ENCODE assay signal across 12 cellular contexts in genomic region chr5:137022725-137023124, GRCh38.
DNase-seq lines count a peak whose midpoint lies in the region; ATAC-seq, FAIRE-seq and TF ChIP-seq lines count a peak whose summit lies in the region.
"Had no signal": no experiment of that assay in that cellular context is flagged by ENCODE, and none has a peak within 500 bp of the region (broad histone marks: within the 10 kb centered on the region; RNA-seq: fewer than 3 reads in every experiment).

No MANE protein-coding gene starts in this region.

- H3K9ac ChIP-seq in Loucy (ENCODE audit: low read depth, low read length, poor library complexity, severe bottlenecking) (no peak overlapping the region), endothelial cell of umbilical vein (replicated peaks; ENCODE audit: extremely low read depth, insufficient read depth, low read length) (no peak overlapping the region), smooth muscle cell (ENCODE audit: low read depth) (no peak overlapping the region)
- H3K9ac ChIP-seq: BLaER1 treated with 17β-estradiol and CSF1 and Interleukin-3, amounts not matched to agents 10 nM and 100 nM had no signal

- ATAC-seq in left colon (no peak), body of pancreas (no peak)
- ATAC-seq: HepG2 had no signal

- POLR2A ChIA-PET in endothelial cell of umbilical vein (lab: Charles Lee) = no interaction called here

- CTCF ChIA-PET in endothelial cell of umbilical vein (lab: Charles Lee) = interaction anchor here (1.0 to 1.5 kb wide), 3 partner anchors 15 to 52 kb away, joined by 3 to 4 read pairs (median 3); no protein-coding TSS in a partner anchor

- DNase-seq in RPMI7951 (ENCODE audit: low read depth) (peak; percentile 63), endothelial cell of umbilical vein (ENCODE audit: low read depth, low spot score) (peak; percentile 20), smooth muscle cell (lab: John Stamatoyannopoulos, UW; ENCODE audit: unreplicated experiment) (no peak), NAMALWA (ENCODE audit: low spot score) (no peak), left colon (no peak), body of pancreas (no peak)
- DNase-seq: NCI-H1436, NCI-H2081, NCI-H510A treated with DMSO at 0.1 percent for 48 hours had no signal

- WGBS in smooth muscle cell (ENCODE audit: low lambda C conversion rate) = 66% methylated on average over 2 of the region's 2 CpGs
- 49 to 61% methylated on average over 2 of the region's 2 CpGs for WGBS in body of pancreas, 2 donors

- no peak for FAIRE-seq in endothelial cell of umbilical vein (lab: Jason Lieb, UNC)
- FAIRE-seq: HepG2 had no signal

- H3K4me1 ChIP-seq in Loucy (ENCODE audit: insufficient read depth, low read length, poor library complexity, severe bottlenecking) = peaks cover 56% of the 10 kb centered on the region
- H3K4me1 ChIP-seq in endothelial cell of umbilical vein (ENCODE audit: control insufficient read depth, extremely low read depth, insufficient read depth, low read length) = no peaks in the 10 kb centered on the region
- no peaks in the 10 kb centered on the region for H3K4me1 ChIP-seq in smooth muscle cell (ENCODE audit: low read depth)
- H3K4me1 ChIP-seq in body of pancreas = no peaks in the 10 kb centered on the region
- H3K4me1 ChIP-seq: BLaER1 treated with 17β-estradiol and CSF1 and Interleukin-3, amounts not matched to agents 10 nM and 100 nM had no signal

- H3K9me1 ChIP-seq in endothelial cell of umbilical vein (replicated peaks; ENCODE audit: control insufficient read depth, extremely low read depth, insufficient read depth, low read length) = no peaks in the 10 kb centered on the region

- intact Hi-C loops in endothelial cell of umbilical vein (cut with micrococcal nuclease) (no loop called here), left colon (cut with DNase I, micrococcal nuclease) (no loop called here), body of pancreas (cut with DNase I) (no loop called here)

- no peak for TF ChIP-seq POLR2A in endothelial cell of umbilical vein (IDR thresholded peaks at IDR 0.05; ENCODE audit: low read depth, low read length)
- TF ChIP-seq POLR2A in body of pancreas (IDR thresholded peaks at IDR 0.05) = no peak

- TF ChIP-seq CTCF in Loucy (conservative IDR thresholded peaks at IDR 0.05; ENCODE audit: low read length) (no peak), endothelial cell of umbilical vein (IDR thresholded peaks at IDR 0.05; ENCODE audit: extremely low read depth in 1 of 2, insufficient read depth in 1 of 2, low read depth in 1 of 2, low read length in 2 of 2) (no peak), smooth muscle cell (IDR thresholded peaks at IDR 0.05; ENCODE audit: borderline replicate concordance, insufficient read depth, poor library complexity, severe bottlenecking) (no peak), body of pancreas (IDR thresholded peaks at IDR 0.05) (no peak)

- dilution Hi-C loops in endothelial cell of umbilical vein (cut with MboI; ENCODE audit: extremely low pct_ligation_motif_present, low sequenced_read_pairs) = no loop called here

- H3F3A ChIP-seq in Loucy (ENCODE audit: low read depth) (peaks cover 6% of the 10 kb centered on the region; the same call in 1 of the 2 replicates), smooth muscle cell (ENCODE audit: low read depth) (no peaks in the 10 kb centered on the region)

- H3K79me2 ChIP-seq in Loucy (ENCODE audit: insufficient read depth, low read length) (no peaks in the 10 kb centered on the region), endothelial cell of umbilical vein (ENCODE audit: control insufficient read depth, insufficient read depth, low read length) (no peaks in the 10 kb centered on the region), smooth muscle cell (ENCODE audit: low read depth) (no peaks in the 10 kb centered on the region)

- no peaks in the 10 kb centered on the region for H3K9me3 ChIP-seq in Loucy (ENCODE audit: insufficient read depth, low read depth, low read length)
- H3K9me3 ChIP-seq in endothelial cell of umbilical vein (replicated peaks; ENCODE audit: control insufficient read depth, insufficient read depth, low read length) = no peaks in the 10 kb centered on the region
- no peaks in the 10 kb centered on the region for H3K9me3 ChIP-seq in smooth muscle cell (replicated peaks; ENCODE audit: low read depth)
- no peaks in the 10 kb centered on the region for H3K9me3 ChIP-seq in body of pancreas
- H3K9me3 ChIP-seq: BLaER1 treated with 17β-estradiol and CSF1 and Interleukin-3, amounts not matched to agents 10 nM and 100 nM had no signal

- no peaks in the 10 kb centered on the region for H4K20me1 ChIP-seq in Loucy (ENCODE audit: insufficient read depth, low read length, poor library complexity, severe bottlenecking)
- H4K20me1 ChIP-seq in endothelial cell of umbilical vein (replicated peaks; ENCODE audit: control insufficient read depth, extremely low read depth, insufficient read depth, low read length) = peaks cover 2% of the 10 kb centered on the region
- H4K20me1 ChIP-seq in smooth muscle cell (ENCODE audit: low read depth) = no peaks in the 10 kb centered on the region
- H4K20me1 ChIP-seq: BLaER1 treated with 17β-estradiol and CSF1 and Interleukin-3, amounts not matched to agents 10 nM and 100 nM had no signal

- H3K4me2 ChIP-seq in Loucy (ENCODE audit: low read depth, low read length, poor library complexity, severe bottlenecking) (peak overlapping the region; percentile 62), endothelial cell of umbilical vein (ENCODE audit: insufficient read depth, low read length) (no peak overlapping the region), smooth muscle cell (peak overlapping the region; percentile 29)
- H3K4me2 ChIP-seq: BLaER1 treated with 17β-estradiol and CSF1 and Interleukin-3, amounts not matched to agents 10 nM and 100 nM had no signal

- H3K27me3 ChIP-seq in Loucy (ENCODE audit: insufficient read depth, low read length, poor library complexity, severe bottlenecking) (no peaks in the 10 kb centered on the region), endothelial cell of umbilical vein (ENCODE audit: control insufficient read depth in 2 of 2, insufficient read depth in 2 of 2, low read length in 2 of 2) (no peaks in the 10 kb centered on the region), smooth muscle cell (ENCODE audit: low read depth) (peaks cover 4% of the 10 kb centered on the region), body of pancreas (no peaks in the 10 kb centered on the region)
- H3K27me3 ChIP-seq: BLaER1 treated with 17β-estradiol and CSF1 and Interleukin-3, amounts not matched to agents 10 nM and 100 nM had no signal

- no TSS peak for BruUV-seq in endothelial cell of umbilical vein (replicated peaks; lab: Mats Ljungman, UMichigan)

- no peaks in the 10 kb centered on the region for H3K36me3 ChIP-seq in Loucy (ENCODE audit: insufficient read depth, low read length)
- no peaks in the 10 kb centered on the region for H3K36me3 ChIP-seq in endothelial cell of umbilical vein (ENCODE audit: control insufficient read depth in 2 of 2, extremely low read depth in 1 of 2, insufficient read depth in 2 of 2, low read length in 2 of 2)
- no peaks in the 10 kb centered on the region for H3K36me3 ChIP-seq in smooth muscle cell (ENCODE audit: low read depth)
- no peaks in the 10 kb centered on the region for H3K36me3 ChIP-seq in body of pancreas (replicated peaks in 1 of 2; ENCODE audit: insufficient read depth in 1 of 2, low read depth in 2 of 2)
- H3K36me3 ChIP-seq: BLaER1 treated with 17β-estradiol and CSF1 and Interleukin-3, amounts not matched to agents 10 nM and 100 nM had no signal

- H3K9me2 ChIP-seq in Loucy (replicated peaks; ENCODE audit: low read depth, low read length) = no peaks in the 10 kb centered on the region

- no peak overlapping the region for H3K27ac ChIP-seq in endothelial cell of umbilical vein (ENCODE audit: insufficient read depth, low read depth, low read length)
- no peak overlapping the region for H3K27ac ChIP-seq in smooth muscle cell (ENCODE audit: low read depth)
- no peak overlapping the region for H3K27ac ChIP-seq in body of pancreas
- H3K27ac ChIP-seq: BLaER1 treated with 17β-estradiol and CSF1 and Interleukin-3, amounts not matched to agents 10 nM and 100 nM had no signal

- H2AFZ ChIP-seq in Loucy (ENCODE audit: low read length) = peak overlapping the region; percentile 68
- no peak overlapping the region for H2AFZ ChIP-seq in endothelial cell of umbilical vein (ENCODE audit: low read depth, low read length)
- no peak overlapping the region for H2AFZ ChIP-seq in smooth muscle cell (ENCODE audit: low read depth)

- peak overlapping the region; percentile 54 for H3K4me3 ChIP-seq in Loucy (ENCODE audit: low read length, poor library complexity, severe bottlenecking)
- no peak overlapping the region for H3K4me3 ChIP-seq in endothelial cell of umbilical vein (replicated peaks in 1 of 3; ENCODE audit: insufficient read depth in 1 of 3, low read depth in 1 of 3, low read length in 3 of 3)
- H3K4me3 ChIP-seq in smooth muscle cell = no peak overlapping the region
- H3K4me3 ChIP-seq in body of pancreas = no peak overlapping the region
- H3K4me3 ChIP-seq: BLaER1 treated with 17β-estradiol and CSF1 and Interleukin-3, amounts not matched to agents 10 nM and 100 nM had no signal

TF ChIP-seq in endothelial cell of umbilical vein, 7 proteins besides CTCF, POLR2A, EP300 and RAD21:
- TF ChIP-seq MAX (IDR thresholded peaks at IDR 0.05; ENCODE audit: insufficient read depth, insufficient read length) (no peak), POLR2AphosphoS5 (IDR thresholded peaks at IDR 0.05; ENCODE audit: insufficient read depth, low read depth, low read length) (no peak), FOS (IDR thresholded peaks at IDR 0.05; ENCODE audit: borderline replicate concordance, insufficient read depth, low read length) (no peak), MYC (IDR thresholded peaks at IDR 0.05; ENCODE audit: low read depth, low read length) (no peak), EZH2 (IDR thresholded peaks at IDR 0.05; ENCODE audit: borderline replicate concordance, low read depth, low read length, severe bottlenecking) (no peak), JUN (IDR thresholded peaks at IDR 0.05; ENCODE audit: borderline replicate concordance, insufficient read depth, insufficient read length, low read depth) (no peak), GATA2 (IDR thresholded peaks at IDR 0.05; ENCODE audit: insufficient read depth, insufficient read length, low read depth, low read length) (no peak)

Comparison
In these comparisons a context has a peak if more than half of its experiments do, and no peak if none do; other contexts are left out.
1. DNase-seq: peak in RPMI7951 (single experiment) and endothelial cell of umbilical vein (single experiment); none in smooth muscle cell (single experiment), NAMALWA (single experiment), left colon (0 of 2) and body of pancreas (0 of 4).